In the genomic region with DNA sequence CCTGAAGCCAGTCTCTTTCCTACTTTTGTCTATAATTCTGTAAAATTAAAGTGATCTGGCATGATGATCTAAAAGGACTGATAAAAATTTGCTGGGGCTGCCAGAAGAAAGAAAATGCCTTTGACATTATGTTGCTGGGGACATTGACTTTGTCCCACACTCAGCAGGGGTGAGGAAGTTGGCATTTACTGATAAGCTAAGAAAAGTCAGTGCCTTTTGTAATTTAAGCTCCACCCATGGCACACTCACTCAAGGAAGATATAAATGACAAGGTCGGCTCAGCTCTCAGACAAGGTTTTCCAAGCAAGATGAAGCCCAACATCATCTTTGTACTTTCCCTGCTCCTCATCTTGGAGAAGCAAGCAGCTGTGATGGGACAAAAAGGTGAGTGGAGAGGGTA, we compare ENCODE assay signal across 1 cellular context.
TF ChIP-seq lines count a peak whose summit lies in the region.

A gene with protein sequence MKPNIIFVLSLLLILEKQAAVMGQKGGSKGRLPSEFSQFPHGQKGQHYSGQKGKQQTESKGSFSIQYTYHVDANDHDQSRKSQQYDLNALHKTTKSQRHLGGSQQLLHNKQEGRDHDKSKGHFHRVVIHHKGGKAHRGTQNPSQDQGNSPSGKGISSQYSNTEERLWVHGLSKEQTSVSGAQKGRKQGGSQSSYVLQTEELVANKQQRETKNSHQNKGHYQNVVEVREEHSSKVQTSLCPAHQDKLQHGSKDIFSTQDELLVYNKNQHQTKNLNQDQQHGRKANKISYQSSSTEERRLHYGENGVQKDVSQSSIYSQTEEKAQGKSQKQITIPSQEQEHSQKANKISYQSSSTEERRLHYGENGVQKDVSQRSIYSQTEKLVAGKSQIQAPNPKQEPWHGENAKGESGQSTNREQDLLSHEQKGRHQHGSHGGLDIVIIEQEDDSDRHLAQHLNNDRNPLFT (plus strand): TSS at position 288 of the 400 bp plus-strand sequence. CDS start 21 bp downstream, at position 309.

TF ChIP-seq in GM23338, 12 proteins besides CTCF, POLR2A, EP300 and RAD21 (continued from another document):
- TF ChIP-seq, protein P1, sequence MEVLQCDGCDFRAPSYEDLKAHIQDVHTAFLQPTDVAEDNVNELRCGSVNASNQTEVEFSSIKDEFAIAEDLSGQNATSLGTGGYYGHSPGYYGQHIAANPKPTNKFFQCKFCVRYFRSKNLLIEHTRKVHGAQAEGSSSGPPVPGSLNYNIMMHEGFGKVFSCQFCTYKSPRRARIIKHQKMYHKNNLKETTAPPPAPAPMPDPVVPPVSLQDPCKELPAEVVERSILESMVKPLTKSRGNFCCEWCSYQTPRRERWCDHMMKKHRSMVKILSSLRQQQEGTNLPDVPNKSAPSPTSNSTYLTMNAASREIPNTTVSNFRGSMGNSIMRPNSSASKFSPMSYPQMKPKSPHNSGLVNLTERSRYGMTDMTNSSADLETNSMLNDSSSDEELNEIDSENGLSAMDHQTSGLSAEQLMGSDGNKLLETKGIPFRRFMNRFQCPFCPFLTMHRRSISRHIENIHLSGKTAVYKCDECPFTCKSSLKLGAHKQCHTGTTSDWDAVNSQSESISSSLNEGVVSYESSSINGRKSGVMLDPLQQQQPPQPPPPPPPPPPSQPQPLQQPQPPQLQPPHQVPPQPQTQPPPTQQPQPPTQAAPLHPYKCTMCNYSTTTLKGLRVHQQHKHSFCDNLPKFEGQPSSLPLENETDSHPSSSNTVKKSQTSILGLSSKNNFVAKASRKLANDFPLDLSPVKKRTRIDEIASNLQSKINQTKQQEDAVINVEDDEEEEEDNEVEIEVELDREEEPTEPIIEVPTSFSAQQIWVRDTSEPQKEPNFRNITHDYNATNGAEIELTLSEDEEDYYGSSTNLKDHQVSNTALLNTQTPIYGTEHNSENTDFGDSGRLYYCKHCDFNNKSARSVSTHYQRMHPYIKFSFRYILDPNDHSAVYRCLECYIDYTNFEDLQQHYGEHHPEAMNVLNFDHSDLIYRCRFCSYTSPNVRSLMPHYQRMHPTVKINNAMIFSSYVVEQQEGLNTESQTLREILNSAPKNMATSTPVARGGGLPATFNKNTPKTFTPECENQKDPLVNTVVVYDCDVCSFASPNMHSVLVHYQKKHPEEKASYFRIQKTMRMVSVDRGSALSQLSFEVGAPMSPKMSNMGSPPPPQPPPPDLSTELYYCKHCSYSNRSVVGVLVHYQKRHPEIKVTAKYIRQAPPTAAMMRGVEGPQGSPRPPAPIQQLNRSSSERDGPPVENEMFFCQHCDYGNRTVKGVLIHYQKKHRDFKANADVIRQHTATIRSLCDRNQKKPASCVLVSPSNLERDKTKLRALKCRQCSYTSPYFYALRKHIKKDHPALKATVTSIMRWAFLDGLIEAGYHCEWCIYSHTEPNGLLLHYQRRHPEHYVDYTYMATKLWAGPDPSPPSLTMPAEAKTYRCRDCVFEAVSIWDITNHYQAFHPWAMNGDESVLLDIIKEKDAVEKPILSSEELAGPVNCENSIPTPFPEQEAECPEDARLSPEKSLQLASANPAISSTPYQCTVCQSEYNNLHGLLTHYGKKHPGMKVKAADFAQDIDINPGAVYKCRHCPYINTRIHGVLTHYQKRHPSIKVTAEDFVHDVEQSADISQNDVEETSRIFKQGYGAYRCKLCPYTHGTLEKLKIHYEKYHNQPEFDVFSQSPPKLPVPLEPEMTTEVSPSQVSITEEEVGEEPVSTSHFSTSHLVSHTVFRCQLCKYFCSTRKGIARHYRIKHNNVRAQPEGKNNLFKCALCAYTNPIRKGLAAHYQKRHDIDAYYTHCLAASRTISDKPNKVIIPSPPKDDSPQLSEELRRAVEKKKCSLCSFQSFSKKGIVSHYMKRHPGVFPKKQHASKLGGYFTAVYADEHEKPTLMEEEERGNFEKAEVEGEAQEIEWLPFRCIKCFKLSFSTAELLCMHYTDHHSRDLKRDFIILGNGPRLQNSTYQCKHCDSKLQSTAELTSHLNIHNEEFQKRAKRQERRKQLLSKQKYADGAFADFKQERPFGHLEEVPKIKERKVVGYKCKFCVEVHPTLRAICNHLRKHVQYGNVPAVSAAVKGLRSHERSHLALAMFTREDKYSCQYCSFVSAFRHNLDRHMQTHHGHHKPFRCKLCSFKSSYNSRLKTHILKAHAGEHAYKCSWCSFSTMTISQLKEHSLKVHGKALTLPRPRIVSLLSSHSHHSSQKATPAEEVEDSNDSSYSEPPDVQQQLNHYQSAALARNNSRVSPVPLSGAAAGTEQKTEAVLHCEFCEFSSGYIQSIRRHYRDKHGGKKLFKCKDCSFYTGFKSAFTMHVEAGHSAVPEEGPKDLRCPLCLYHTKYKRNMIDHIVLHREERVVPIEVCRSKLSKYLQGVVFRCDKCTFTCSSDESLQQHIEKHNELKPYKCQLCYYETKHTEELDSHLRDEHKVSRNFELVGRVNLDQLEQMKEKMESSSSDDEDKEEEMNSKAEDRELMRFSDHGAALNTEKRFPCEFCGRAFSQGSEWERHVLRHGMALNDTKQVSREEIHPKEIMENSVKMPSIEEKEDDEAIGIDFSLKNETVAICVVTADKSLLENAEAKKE (CRISPR knock-in tag; IDR thresholded peaks at IDR 0.05), result no peak
TF ChIP-seq in GM23338: peak in this region for 0.
